8 cellular contexts compared by ENCODE assay signal in the genomic region with DNA sequence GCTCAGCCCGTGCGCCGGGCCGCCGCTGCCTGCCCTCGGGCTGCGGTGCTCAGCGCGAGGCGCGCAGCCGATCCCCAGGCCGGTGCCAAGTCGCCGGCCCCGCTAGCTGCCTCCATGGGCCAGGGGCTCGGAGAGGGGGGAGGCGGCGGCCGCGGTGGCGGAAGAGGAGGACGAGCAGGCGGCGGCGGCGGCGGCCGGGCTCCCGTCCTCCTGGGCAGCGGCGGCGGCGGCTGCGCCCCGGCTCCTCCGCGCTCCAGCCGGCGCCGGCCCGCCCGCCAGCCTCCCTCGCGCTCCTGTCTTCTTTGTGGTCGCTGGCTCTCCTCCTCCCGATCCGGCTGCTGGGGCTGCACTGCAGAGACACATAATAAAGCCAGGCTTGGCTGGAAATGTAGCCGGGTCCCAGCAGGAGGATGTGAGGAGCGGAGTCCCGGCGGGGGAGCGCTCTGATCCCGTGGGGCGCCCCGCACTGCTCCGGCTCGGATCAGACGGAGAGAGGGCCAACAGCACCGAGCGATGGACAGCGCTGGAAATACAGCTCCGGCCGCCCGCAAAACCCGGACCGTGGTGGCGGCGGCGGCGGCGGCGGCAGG.
A peak's percentile ranks its signal among the peaks of the same experiment; 100 is the strongest.
DNase-seq lines count a peak whose midpoint lies in the region; ATAC-seq lines count a peak whose summit lies in the region.

No MANE protein-coding gene starts in this region.

- DNase-seq in activated naive CD4-positive, alpha-beta T cell treated with Interleukin-2 at 50 U/mL for 16 hours: peak; percentile 9
- no peak for DNase-seq in activated naive CD4-positive, alpha-beta T cell (lab: John Stamatoyannopoulos, UW)
- peak; percentile 73 to 82 for DNase-seq in NCI-H524 (lab: John Stamatoyannopoulos, UW)
- DNase-seq in adipocyte (ENCODE audit: low read depth): peak; percentile 92
- DNase-seq in head of caudate nucleus: peak; percentile 36 to 88 (median 74)
- peak; percentile 37 for DNase-seq in non-pigmented ciliary epithelial cell (ENCODE audit: low read depth)
- DNase-seq in DMS53 treated with DMSO at 0.1 percent for 48 hours (lab: John Stamatoyannopoulos, UW; ENCODE audit: unreplicated experiment): no peak

- no peaks in the 10 kb centered on the region for H3K27me3 ChIP-seq in adipocyte (replicated peaks; ENCODE audit: control insufficient read depth, insufficient read depth, low read length)

- ATAC-seq in HG03342 (IDR thresholded peaks at IDR 0.05; ENCODE audit: unreplicated experiment): no peak

- H3K36me3 ChIP-seq in adipocyte (ENCODE audit: control insufficient read depth, insufficient read depth, low read length, severe bottlenecking): no peaks in the 10 kb centered on the region

- peaks cover 15% of the 10 kb centered on the region for H3K4me1 ChIP-seq in adipocyte (ENCODE audit: control insufficient read depth, insufficient read depth, low read length)

- H3K4me3 ChIP-seq in adipocyte (ENCODE audit: low read length): peak overlapping the region; percentile 78

- H3K9ac ChIP-seq in adipocyte (ENCODE audit: low read length): peak overlapping the region; percentile 82

- intact Hi-C loops in head of caudate nucleus (cut with DNase I): no loop called here

- no peaks in the 10 kb centered on the region for H3K9me3 ChIP-seq in adipocyte (ENCODE audit: control insufficient read depth, low read length)

Comparison
In these comparisons a context has a peak if more than half of its experiments do, and no peak if none do; other contexts are left out.
1. DNase-seq: peak in activated naive CD4-positive, alpha-beta T cell treated with Interleukin-2 at 50 U/mL for 16 hours (single experiment), NCI-H524 (2 of 2), adipocyte (single experiment), head of caudate nucleus (42 of 42) and non-pigmented ciliary epithelial cell (single experiment); none in activated naive CD4-positive, alpha-beta T cell (0 of 4) and DMS53 treated with DMSO at 0.1 percent for 48 hours (single experiment).